ENCODE assay signal across 22 cellular contexts in genomic region chr5:30106596-30106995, GRCh38.
"Had no signal": no experiment of that assay in that cellular context is flagged by ENCODE, and none has a peak within 500 bp of the region (broad histone marks: within the 10 kb centered on the region; RNA-seq: fewer than 3 reads in every experiment).

No MANE protein-coding gene starts in this region.

- ATAC-seq: K562 had no signal

- H3K27ac Mint-ChIP-seq: IgD-negative memory B cell had no signal

- H3K4me1 Mint-ChIP-seq: IgD-negative memory B cell had no signal

- H3K27ac ChIP-seq: KMS-11 had no signal

- H3K27me3 Mint-ChIP-seq: IgD-negative memory B cell had no signal

- FAIRE-seq: K562, RCC 7860 had no signal

- H3K4me2 ChIP-seq: KMS-11, SK-N-SH had no signal

- H3K9me3 ChIP-seq: SK-N-SH had no signal

- H3K9ac ChIP-seq: KMS-11, SK-N-SH had no signal

- DNase-seq: Kasumi-1, MV-4-11, NCI-H1048, NCI-H1105, NCI-H1417, NCI-H1436 treated with DMSO at 0.1 percent for 48 hours, NCI-H1694, NCI-H187 treated with DMSO at 0.1 percent for 48 hours, NCI-H2029 treated with DMSO at 0.1 percent for 48 hours, NCI-H2171 treated with DMSO at 0.1 percent for 48 hours, NCI-H345, NCI-H446 treated with DMSO at 0.1 percent for 48 hours, NCI-H526 treated with DMSO at 0.1 percent for 48 hours, NCI-H748 treated with DMSO at 0.1 percent for 48 hours, RPMI8226, SHP77, SK-N-SH, SW 1271 had no signal

- H3K36me3 Mint-ChIP-seq: IgD-negative memory B cell had no signal

- H3K4me3 ChIP-seq: K562 had no signal

- H3K4me3 Mint-ChIP-seq: IgD-negative memory B cell had no signal
